Comparison of ENCODE assay signal across 21 cellular contexts in the genomic region with DNA sequence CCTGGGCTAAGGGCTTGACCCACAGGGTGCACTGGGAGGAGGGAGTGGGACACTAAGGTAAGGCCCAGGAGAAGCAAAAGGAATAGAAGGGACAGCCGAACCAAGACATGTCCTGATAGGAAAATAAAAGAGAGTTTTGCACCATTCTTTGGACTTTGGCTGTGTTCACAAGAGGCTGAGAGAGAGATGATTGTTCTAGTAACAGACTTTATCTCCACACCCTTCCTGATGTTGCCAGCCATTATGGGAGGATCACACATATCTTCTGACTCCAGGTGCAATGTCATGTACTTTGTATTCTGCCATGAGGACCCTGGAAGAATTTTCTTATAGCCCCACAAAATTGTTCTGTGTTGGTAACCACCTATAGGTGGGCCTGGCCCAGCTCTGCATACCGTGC. TPM values are rescaled to one million over a fixed set of nuclear protein-coding genes. Genes with fewer than 3 reads are reported as not detected.
DNase-seq lines count a peak whose midpoint lies in the region; ATAC-seq, FAIRE-seq and TF ChIP-seq lines count a peak whose summit lies in the region.
"Had no signal": no experiment of that assay in that cellular context is flagged by ENCODE, and none has a peak within 500 bp of the region (broad histone marks: within the 10 kb centered on the region; RNA-seq: fewer than 3 reads in every experiment).

No MANE protein-coding gene starts in this region.

- POLR2A ChIA-PET in HepG2 (lab: Yijun Ruan, JAX): no interaction called here

- H3K4me1 ChIP-seq in HepG2 (ENCODE audit: insufficient read depth, low read length) (peaks cover 10% of the 10 kb centered on the region; the same call in 1 of the 2 replicates), right lobe of liver (peaks cover 0 to 4% (median 0%) of the 10 kb centered on the region in 4 donors), small intestine (ENCODE audit: control insufficient read depth in 2 of 2, insufficient read depth in 1 of 2, low read depth in 1 of 2, low read length in 1 of 2) (peaks cover 0 to 2% of the 10 kb centered on the region in 2 donors)
- H3K4me1 ChIP-seq: BLaER1, Caco-2 had no signal

- BruUV-seq in HepG2 (replicated peaks; lab: Mats Ljungman, UMichigan): no TSS peak

- in situ Hi-C loops in HepG2 (cut with HindIII; ENCODE audit: extremely low pct_ligation_motif_present, low pct_unique_long_range_greater_than_20kb): loop anchor here (10.0 kb wide), 1 partner anchor 747 kb away; no protein-coding TSS in a partner anchor

- TF ChIP-seq POLR2A in HepG2 (IDR thresholded peaks at IDR 0.05; ENCODE audit: insufficient read depth in 1 of 2, low read depth in 2 of 2, low read length in 2 of 2): no peak
- TF ChIP-seq POLR2A in right lobe of liver (IDR thresholded peaks at IDR 0.05): no peak

- H3K9me3 Mint-ChIP-seq in stimulated activated memory B cell treated with anti-CD40 and anti-IgM and Interleukin-4, amounts not matched to agents 10 μg/mL and 1 μg/mL and 100 μg/mL, for 72 hours: no peaks in the 10 kb centered on the region
- H3K9me3 Mint-ChIP-seq: CD4-positive, CD25-positive, alpha-beta regulatory T cell; CD8-positive, alpha-beta T cell; GM23338; H9 had no signal

- TF ChIP-seq CTCF in HepG2 (CRISPR knock-in tag; IDR thresholded peaks at IDR 0.05) (no peak), right lobe of liver (IDR thresholded peaks at IDR 0.05) (no peak)

- 28% methylated on average over 2 of the region's 2 CpGs for WGBS in HepG2 (ENCODE audit: low lambda C conversion rate)
- no CpG with 5 or more reads among the region's 2 CpGs for WGBS in right lobe of liver (ENCODE audit: insufficient coverage, low coverage, low lambda C conversion rate, missing lambda C conversion rate)
- 20 to 64% (median 40%) methylated on average over 2 of the region's 2 CpGs for WGBS in small intestine, 3 donors

- H3K27me3 ChIP-seq in HepG2 (ENCODE audit: control insufficient read depth in 1 of 2, insufficient read depth in 2 of 2, low read length in 2 of 2) (no peaks in the 10 kb centered on the region), right lobe of liver (no peaks in the 10 kb centered on the region), small intestine (ENCODE audit: control insufficient read depth in 2 of 2, insufficient read depth in 2 of 2, low read length in 2 of 2) (no peaks in the 10 kb centered on the region)
- H3K27me3 ChIP-seq: BLaER1 had no signal

- H3K36me3 ChIP-seq in HepG2 (replicated peaks in 1 of 2; ENCODE audit: control insufficient read depth in 1 of 2, insufficient read depth in 2 of 2, low read length in 2 of 2): no peaks in the 10 kb centered on the region
- H3K36me3 ChIP-seq in right lobe of liver: no peaks in the 10 kb centered on the region
- H3K36me3 ChIP-seq in small intestine (ENCODE audit: control insufficient read depth in 2 of 2, insufficient read depth in 2 of 2, low read length in 2 of 2): no peaks in the 10 kb centered on the region
- H3K36me3 ChIP-seq: BLaER1 had no signal

- peaks cover 15% of the 10 kb centered on the region for H3K36me3 Mint-ChIP-seq in stimulated activated memory B cell treated with anti-CD40 and anti-IgM and Interleukin-4, amounts not matched to agents 10 μg/mL and 1 μg/mL and 100 μg/mL, for 72 hours
- H3K36me3 Mint-ChIP-seq: CD4-positive, CD25-positive, alpha-beta regulatory T cell had no signal

- H3K4me3 Mint-ChIP-seq in stimulated activated memory B cell treated with anti-CD40 and anti-IgM and Interleukin-4, amounts not matched to agents 10 μg/mL and 1 μg/mL and 100 μg/mL, for 72 hours: no peak overlapping the region
- H3K4me3 Mint-ChIP-seq: B cell; CD4-positive, CD25-positive, alpha-beta regulatory T cell; CD8-positive, alpha-beta T cell; GM23338; H9 had no signal

- H3K27ac ChIP-seq in HepG2 (ENCODE audit: extremely low read length, insufficient read depth, low read length) (no peak overlapping the region), right lobe of liver (no peak overlapping the region), small intestine (ENCODE audit: low read depth in 1 of 2, low read length in 1 of 2) (no peak overlapping the region)
- H3K27ac ChIP-seq: 22Rv1, BLaER1, C4-2B had no signal

- H3K27me3 Mint-ChIP-seq in stimulated activated memory B cell treated with anti-CD40 and anti-IgM and Interleukin-4, amounts not matched to agents 10 μg/mL and 1 μg/mL and 100 μg/mL, for 72 hours: peaks cover 8% of the 10 kb centered on the region

- H4K20me1 ChIP-seq in HepG2 (ENCODE audit: insufficient read depth, low read length): no peaks in the 10 kb centered on the region
- H4K20me1 ChIP-seq: BLaER1 had no signal

- no peak overlapping the region for H3K9ac ChIP-seq in HepG2 (ENCODE audit: insufficient read depth, low read depth, low read length)
- H3K9ac ChIP-seq: BLaER1 had no signal

- H3K9me3 ChIP-seq in HepG2 (ENCODE audit: low read length): no peaks in the 10 kb centered on the region
- H3K9me3 ChIP-seq in right lobe of liver: no peaks in the 10 kb centered on the region
- H3K9me3 ChIP-seq in small intestine (ENCODE audit: control insufficient read depth, low read depth): no peaks in the 10 kb centered on the region
- H3K9me3 ChIP-seq: BLaER1, Caco-2 had no signal

- CTCF ChIA-PET in HepG2 (lab: Yijun Ruan, JAX; ENCODE audit: low intra/inter-chr PET ratio, low total read pairs): no interaction called here

- H3K4me3 ChIP-seq in HepG2 (replicated peaks in 1 of 3; ENCODE audit: insufficient read depth in 1 of 3, low read depth in 2 of 3, low read length in 3 of 3) (no peak overlapping the region), right lobe of liver (no peak overlapping the region), small intestine (ENCODE audit: low read depth in 1 of 2, low read length in 2 of 2) (no peak overlapping the region)
- H3K4me3 ChIP-seq: BLaER1, GM23338 had no signal

- DNase-seq in HepG2 (ENCODE audit: low spot score) (no peak), right lobe of liver (no peak), left colon (no peak), small intestine (peak; percentile 71), left ventricle myocardium superior (no peak)
- DNase-seq: Caco-2; CD4-positive, CD25-positive, alpha-beta regulatory T cell; CD8-positive, alpha-beta T cell; DMS153; DND-41; H9 had no signal

- TF ChIP-seq EP300 in HepG2 (IDR thresholded peaks at IDR 0.05; ENCODE audit: low read depth in 2 of 2, low read length in 2 of 2): no peak
- TF ChIP-seq EP300 in HepG2 (CRISPR knock-in tag; IDR thresholded peaks at IDR 0.05; ENCODE audit: borderline replicate concordance): no peak

- FAIRE-seq in HepG2 (lab: Jason Lieb, UNC) (no peak), small intestine (lab: Jason Lieb, UNC) (no peak)
- FAIRE-seq: G401.6, GM12892 had no signal

- peaks cover 7% of the 10 kb centered on the region for H3K4me1 Mint-ChIP-seq in stimulated activated memory B cell treated with anti-CD40 and anti-IgM and Interleukin-4, amounts not matched to agents 10 μg/mL and 1 μg/mL and 100 μg/mL, for 72 hours
- H3K4me1 Mint-ChIP-seq: B cell; CD4-positive, CD25-positive, alpha-beta regulatory T cell had no signal

- intact Hi-C loops in HepG2 (cut with micrococcal nuclease; ENCODE audit: unreplicated experiment): loop anchor here (10.0 kb wide), 1 partner anchor 637 kb away; no protein-coding TSS in a partner anchor
- intact Hi-C loops in right lobe of liver (cut with DNase I): no loop called here
- intact Hi-C loops in left colon (cut with DNase I, micrococcal nuclease): loop anchor here in 1 of 2 donors (10.0 kb wide), 1 partner anchor 747 kb away; no protein-coding TSS in a partner anchor
- intact Hi-C loops in left ventricle myocardium superior (cut with micrococcal nuclease): no loop called here

- no peaks in the 10 kb centered on the region for H3K79me2 ChIP-seq in HepG2 (ENCODE audit: insufficient read depth, low read length)

- no peak for TF ChIP-seq RAD21 in HepG2 (CRISPR knock-in tag; IDR thresholded peaks at IDR 0.05)

- H2AFZ ChIP-seq in HepG2 (ENCODE audit: low read length): no peak overlapping the region
- H2AFZ ChIP-seq: GM23338 had no signal

- H3K4me2 ChIP-seq in HepG2 (ENCODE audit: low read depth, low read length): no peak overlapping the region
- H3K4me2 ChIP-seq: BLaER1, GM23338 had no signal

- ATAC-seq in HepG2 (peak; percentile 39), right lobe of liver (no peak), left colon (peak; percentile 82), left ventricle myocardium superior (no peak)
- no peak for ATAC-seq in stimulated activated memory B cell treated with anti-CD40 and anti-IgM and Interleukin-4, amounts not matched to agents 10 μg/mL and 1 μg/mL and 100 μg/mL, for 72 hours
- ATAC-seq: CD8-positive, alpha-beta T cell; GM23338; HCT116 had no signal

- H3K27ac Mint-ChIP-seq in stimulated activated memory B cell treated with anti-CD40 and anti-IgM and Interleukin-4, amounts not matched to agents 10 μg/mL and 1 μg/mL and 100 μg/mL, for 72 hours: no peak overlapping the region
- H3K27ac Mint-ChIP-seq: B cell; CD4-positive, CD25-positive, alpha-beta regulatory T cell; CD8-positive, alpha-beta T cell; GM23338; H9 had no signal

RNA-seq across cellular contexts. Expression of gene LSMEM1, which starts 11.4 kb away (rescaled TPM):
- total RNA-seq in HepG2 (2016; rRNA removed; fragmentation: Illumina TruSeq; extraction: Trizol) (0.62 and 1.2 TPM in 2 replicates), right lobe of liver (1 to 10 TPM in 5 of 6 experiments, under 1 TPM in 1; 0.81 to 5.0 (median 2.4) TPM), left colon (1 to 10 TPM; 2.3 to 3.1 TPM), left ventricle myocardium superior (1.4 TPM)
- 0.10 and 0.26 TPM in 2 replicates for total RNA-seq in HepG2 (2016; cell fraction: cytosol; rRNA removed; fragmentation: Illumina TruSeq; extraction: Trizol; ENCODE audit: low read depth)
- 0.49 and 1.2 TPM in 2 replicates for total RNA-seq in HepG2 (2016; cell fraction: insoluble cytoplasmic fraction; rRNA removed; fragmentation: Illumina TruSeq; extraction: Trizol)
- 0.28 and 0.83 TPM in 2 replicates for total RNA-seq in HepG2 (2016; cell fraction: membrane; rRNA removed; fragmentation: Illumina TruSeq; extraction: Trizol)
- total RNA-seq in HepG2 (2016; cell fraction: nucleus; rRNA removed; fragmentation: Illumina TruSeq; extraction: Trizol): 2.8 and 3.6 TPM in 2 replicates
- polyA plus RNA-seq in HepG2 (2011; rRNA removed) (1.3 and 1.4 TPM in 2 replicates), small intestine (10 to 100 TPM in 1 of 3 donors, 1 to 10 TPM in 2; 1.7 to 38.2 (median 6.2) TPM)
- polyA plus RNA-seq in HepG2 (2011; cell fraction: cytosol; rRNA removed): 0.09 and 0.18 TPM in 2 replicates
- 2.3 and 3.4 TPM in 2 replicates for polyA plus RNA-seq in HepG2 (2011; cell fraction: nucleus; rRNA removed)
- polyA plus RNA-seq in HepG2 (2012): 0.97 and 2.1 TPM in 2 replicates
- 0.11 and 0.19 TPM in 2 replicates for polyA plus RNA-seq in HepG2 (2016; cell fraction: cytosol; fragmentation: Illumina TruSeq; extraction: Trizol; ENCODE audit: low read depth)
- polyA plus RNA-seq in HepG2 (2016; cell fraction: insoluble cytoplasmic fraction; fragmentation: Illumina TruSeq; extraction: Trizol; ENCODE audit: low read depth): 0.66 and 1.6 TPM in 2 replicates
- polyA plus RNA-seq in HepG2 (2016; cell fraction: membrane; fragmentation: Illumina TruSeq; extraction: Trizol; ENCODE audit: low read depth): 0.25 and 0.36 TPM in 2 replicates
- polyA plus RNA-seq in HepG2 (2016; cell fraction: nucleus; fragmentation: Illumina TruSeq; extraction: Trizol; ENCODE audit: insufficient read depth, low read depth): 10.1 and 12.3 TPM in 2 replicates
- 0.49 TPM in 1 of 2 replicates, not detected in the other for polyA minus RNA-seq in HepG2 (2011; rRNA and poly(A)+ RNA removed; ENCODE audit: low replicate concordance)
- not detected in 2 replicates for polyA minus RNA-seq in HepG2 (2011; cell fraction: cytosol; rRNA and poly(A)+ RNA removed)
- 5.8 and 6.1 TPM in 2 replicates for polyA minus RNA-seq in HepG2 (2011; cell fraction: nucleus; rRNA and poly(A)+ RNA removed)
- total RNA-seq: H4 had no signal

RNA-seq across cellular contexts. Expression of gene IFRD1, which starts 41.9 kb away (rescaled TPM):
- total RNA-seq in HepG2 (2016; rRNA removed; fragmentation: Illumina TruSeq; extraction: Trizol): 55.0 and 55.5 TPM in 2 replicates
- total RNA-seq in HepG2 (2016; cell fraction: cytosol; rRNA removed; fragmentation: Illumina TruSeq; extraction: Trizol; ENCODE audit: low read depth): 9.5 and 10.7 TPM in 2 replicates
- 56.9 and 60.9 TPM in 2 replicates for total RNA-seq in HepG2 (2016; cell fraction: insoluble cytoplasmic fraction; rRNA removed; fragmentation: Illumina TruSeq; extraction: Trizol)
- total RNA-seq in HepG2 (2016; cell fraction: membrane; rRNA removed; fragmentation: Illumina TruSeq; extraction: Trizol): 23.2 and 23.9 TPM in 2 replicates
- 81.6 and 82.4 TPM in 2 replicates for total RNA-seq in HepG2 (2016; cell fraction: nucleus; rRNA removed; fragmentation: Illumina TruSeq; extraction: Trizol)
- polyA plus RNA-seq in HepG2 (2011; rRNA removed): 45.9 and 50.9 TPM in 2 replicates
- 18.4 and 29.0 TPM in 2 replicates for polyA plus RNA-seq in HepG2 (2011; cell fraction: cytosol; rRNA removed)
- polyA plus RNA-seq in HepG2 (2011; cell fraction: nucleus; rRNA removed): 34.1 and 35.0 TPM in 2 replicates
- 40.2 and 62.6 TPM in 2 replicates for polyA plus RNA-seq in HepG2 (2012)
- polyA plus RNA-seq in HepG2 (2016; cell fraction: cytosol; fragmentation: Illumina TruSeq; extraction: Trizol; ENCODE audit: low read depth): 5.7 and 6.2 TPM in 2 replicates
- 46.7 and 52.1 TPM in 2 replicates for polyA plus RNA-seq in HepG2 (2016; cell fraction: insoluble cytoplasmic fraction; fragmentation: Illumina TruSeq; extraction: Trizol; ENCODE audit: low read depth)
- polyA plus RNA-seq in HepG2 (2016; cell fraction: membrane; fragmentation: Illumina TruSeq; extraction: Trizol; ENCODE audit: low read depth): 11.7 and 12.5 TPM in 2 replicates
- polyA plus RNA-seq in HepG2 (2016; cell fraction: nucleus; fragmentation: Illumina TruSeq; extraction: Trizol; ENCODE audit: insufficient read depth, low read depth): 75.5 and 78.6 TPM in 2 replicates
- polyA minus RNA-seq in HepG2 (2011; rRNA and poly(A)+ RNA removed; ENCODE audit: low replicate concordance): 25.6 and 26.3 TPM in 2 replicates
- polyA minus RNA-seq in HepG2 (2011; cell fraction: cytosol; rRNA and poly(A)+ RNA removed): 18.1 and 20.8 TPM in 2 replicates
- 140 and 146 TPM in 2 replicates for polyA minus RNA-seq in HepG2 (2011; cell fraction: nucleus; rRNA and poly(A)+ RNA removed)
- total RNA-seq in right lobe of liver: 10 to 100 TPM; 19.0 to 34.7 (median 28.2) TPM
- total RNA-seq in left colon: 10 to 100 TPM; 32.9 to 60.6 TPM
- polyA plus RNA-seq in small intestine: 10 to 100 TPM; 41.9 to 58.4 (median 49.0) TPM
- total RNA-seq in left ventricle myocardium superior: 20.6 TPM

Comparison
In these comparisons a context has a peak if more than half of its experiments do, and no peak if none do; other contexts are left out.
1. ATAC-seq: peak in HepG2 (single experiment) and left colon (single experiment); none in right lobe of liver (0 of 4), left ventricle myocardium superior (single experiment) and stimulated activated memory B cell treated with anti-CD40 and anti-IgM and Interleukin-4, amounts not matched to agents 10 μg/mL and 1 μg/mL and 100 μg/mL, for 72 hours (single experiment).